In genomic region chr4:48268956-48269860, GRCh38 we compare ENCODE assay signal across 8 cellular contexts. TPM values are rescaled to one million over a fixed set of nuclear protein-coding genes. Genes with fewer than 3 reads are reported as not detected.
DNase-seq lines count a peak whose midpoint lies in the region; ATAC-seq and TF ChIP-seq lines count a peak whose summit lies in the region.

TSS of gene TEC (minus strand) at chr4:48269838. CDS start at chr4:48228614, 41,224 bp downstream.

- no peaks in the 10 kb centered on the region for H3K9me3 Mint-ChIP-seq in activated naive CD8-positive, alpha-beta T cell treated with anti-CD3 and anti-CD28 coated beads, Interleukin-2, amount 10 ng/mL, durations not matched to agents 7 days and 5 days

- H3K9me3 ChIP-seq in BLaER1 treated with 17β-estradiol and CSF1 and Interleukin-3, amounts not matched to agents 10 nM and 100 nM (replicated peaks in 1 of 11): peaks cover 0 to 18% (median 6%) of the 10 kb centered on the region in 11 experiments; a peak in 9 of 22 replicates
- no peaks in the 10 kb centered on the region; the same call in 1 of the 2 replicates for H3K9me3 ChIP-seq in PC-9 (ENCODE audit: insufficient read depth, low read depth)
- no peaks in the 10 kb centered on the region for H3K9me3 ChIP-seq in gastrocnemius medialis

- peaks cover 39% of the 10 kb centered on the region for H3K79me2 ChIP-seq in PC-9 (ENCODE audit: low read depth)

- H3K27ac Mint-ChIP-seq in activated naive CD8-positive, alpha-beta T cell treated with anti-CD3 and anti-CD28 coated beads, Interleukin-2, amount 10 ng/mL, durations not matched to agents 7 days and 5 days: peak within 1 kb of the TSS; percentile 89

- peaks cover 38 to 59% (median 53%) of the 10 kb centered on the region in 10 experiments for H3K4me1 ChIP-seq in BLaER1 treated with 17β-estradiol and CSF1 and Interleukin-3, amounts not matched to agents 10 nM and 100 nM
- H3K4me1 ChIP-seq in PC-9 (replicated peaks; ENCODE audit: insufficient read depth) (peaks cover 23% of the 10 kb centered on the region), gastrocnemius medialis (peaks cover 5% of the 10 kb centered on the region in 2 donors)

- no peaks in the 10 kb centered on the region for H3K9me2 ChIP-seq in PC-9 (ENCODE audit: insufficient read depth)

- CTCF ChIA-PET in PC-9 (lab: Charles Lee): no interaction called here

- TF ChIP-seq POLR2A in GM18951 (IDR thresholded peaks at IDR 0.05; ENCODE audit: extremely low read depth, insufficient read depth, insufficient read length) (peak; percentile 89), gastrocnemius medialis (IDR thresholded peaks at IDR 0.05) (peak; percentile 62 to 65)

- no peaks in the 10 kb centered on the region for H3K27me3 Mint-ChIP-seq in activated naive CD8-positive, alpha-beta T cell treated with anti-CD3 and anti-CD28 coated beads, Interleukin-2, amount 10 ng/mL, durations not matched to agents 7 days and 5 days

- H3F3A ChIP-seq in PC-9 (ENCODE audit: insufficient read depth, low read depth): peaks cover 26% of the 10 kb centered on the region

- intact Hi-C loops in PC-9 (cut with micrococcal nuclease; ENCODE audit: unreplicated experiment) (loop anchor here (1.0 to 5.0 kb wide), 3 partner anchors 73 to 357 kb away; partner anchors contain the start of genes NFXL1 and SLAIN2), gastrocnemius medialis (cut with DNase I; ENCODE audit: low total_unique reads) (loop anchor here (2.0 to 10.0 kb wide), 3 partner anchors 72 to 566 kb away; partner anchors contain the start of genes NFXL1, OCIAD1 and SLAIN2)

- POLR2A ChIA-PET in PC-9 (lab: Charles Lee; ENCODE audit: unreplicated experiment): interaction anchor here (0.5 kb wide), 1 partner anchor 177 kb away, joined by 26 read pairs; no protein-coding TSS in a partner anchor
- POLR2A ChIA-PET in activated naive CD8-positive, alpha-beta T cell treated with anti-CD3 and anti-CD28 coated beads, Interleukin-2, amount 10 ng/mL, durations not matched to agents 7 days and 5 days (lab: Charles Lee): no interaction called here

- peak within 1 kb of the TSS; percentile 76 to 97 (median 93) for H3K4me3 ChIP-seq in BLaER1 treated with 17β-estradiol and CSF1 and Interleukin-3, amounts not matched to agents 10 nM and 100 nM
- H3K4me3 ChIP-seq in PC-9: peak within 1 kb of the TSS; percentile 92
- H3K4me3 ChIP-seq in gastrocnemius medialis: peak within 1 kb of the TSS; percentile 92 to 100 (median 94)

- TSS peak; percentile 49 for BruUV-seq in PC-9 (replicated peaks; lab: Mats Ljungman, UMichigan)

- H4K20me1 ChIP-seq in BLaER1 treated with 17β-estradiol and CSF1 and Interleukin-3, amounts not matched to agents 10 nM and 100 nM: no peaks in the 10 kb centered on the region
- H4K20me1 ChIP-seq in PC-9 (ENCODE audit: insufficient read depth): no peaks in the 10 kb centered on the region

- peaks cover 20% of the 10 kb centered on the region for H3K4me1 Mint-ChIP-seq in activated naive CD8-positive, alpha-beta T cell treated with anti-CD3 and anti-CD28 coated beads, Interleukin-2, amount 10 ng/mL, durations not matched to agents 7 days and 5 days

- H2AFZ ChIP-seq in PC-9: peak within 1 kb of the TSS; percentile 97

- peaks cover 15% of the 10 kb centered on the region for H3K36me3 Mint-ChIP-seq in activated naive CD8-positive, alpha-beta T cell treated with anti-CD3 and anti-CD28 coated beads, Interleukin-2, amount 10 ng/mL, durations not matched to agents 7 days and 5 days

- peak within 1 kb of the TSS; percentile 82 to 94 (median 89) for H3K4me2 ChIP-seq in BLaER1 treated with 17β-estradiol and CSF1 and Interleukin-3, amounts not matched to agents 10 nM and 100 nM
- peak within 1 kb of the TSS; percentile 93 for H3K4me2 ChIP-seq in PC-9

- in situ Hi-C loops in GM18951 (cut with MboI; ENCODE audit: low sequenced_read_pairs, unreplicated experiment) (no loop called here), gastrocnemius medialis (cut with MboI; ENCODE audit: low sequenced_read_pairs in 4 of 4) (no loop called here)

- DNase-seq in PC-9: peak; percentile 69 to 74
- no peak for DNase-seq in activated naive CD8-positive, alpha-beta T cell treated with anti-CD3 and anti-CD28 coated beads, Interleukin-2, amount 10 ng/mL, durations not matched to agents 7 days and 5 days
- DNase-seq in hepatic stellate cell (ENCODE audit: low spot score): peak; percentile 19
- peak; percentile 32 to 59 for DNase-seq in gastrocnemius medialis
- DNase-seq in pons (ENCODE audit: low spot score): no peak

- peak within 1 kb of the TSS; percentile 70 to 90 (median 82) for H3K27ac ChIP-seq in BLaER1 treated with 17β-estradiol and CSF1 and Interleukin-3, amounts not matched to agents 10 nM and 100 nM
- H3K27ac ChIP-seq in PC-9 (peak within 1 kb of the TSS; percentile 97), gastrocnemius medialis (peak within 1 kb of the TSS; percentile 88 to 94 (median 92))

- H3K9ac ChIP-seq in BLaER1 treated with 17β-estradiol and CSF1 and Interleukin-3, amounts not matched to agents 10 nM and 100 nM: peak within 1 kb of the TSS; percentile 79 to 94 (median 87)

- no peaks in the 10 kb centered on the region for H3K27me3 ChIP-seq in BLaER1 treated with 17β-estradiol and CSF1 and Interleukin-3, amounts not matched to agents 10 nM and 100 nM
- H3K27me3 ChIP-seq in PC-9 (ENCODE audit: insufficient read depth, low read depth) (no peaks in the 10 kb centered on the region), gastrocnemius medialis (no peaks in the 10 kb centered on the region)

- TF ChIP-seq CTCF in PC-9 (conservative IDR thresholded peaks at IDR 0.05) (no peak), gastrocnemius medialis (IDR thresholded peaks at IDR 0.05 in 4 of 5, conservative IDR thresholded peaks at IDR 0.05 in 1 of 5) (no peak)

- ATAC-seq in HG03139 (IDR thresholded peaks at IDR 0.05; ENCODE audit: unreplicated experiment) (peak; percentile 18), gastrocnemius medialis (peak; percentile 68 to 72)
- ATAC-seq in activated naive CD8-positive, alpha-beta T cell treated with anti-CD3 and anti-CD28 coated beads, Interleukin-2, amount 10 ng/mL, durations not matched to agents 7 days and 5 days (ENCODE audit: low read depth): peak; percentile 58

- H3K36me3 ChIP-seq in BLaER1 treated with 17β-estradiol and CSF1 and Interleukin-3, amounts not matched to agents 10 nM and 100 nM: peaks cover 0 to 16% (median 8%) of the 10 kb centered on the region in 11 experiments; a peak in 9 of 22 replicates
- H3K36me3 ChIP-seq in PC-9 (ENCODE audit: low read depth): no peaks in the 10 kb centered on the region
- no peaks in the 10 kb centered on the region for H3K36me3 ChIP-seq in gastrocnemius medialis

- peak within 1 kb of the TSS; percentile 97 for H3K4me3 Mint-ChIP-seq in activated naive CD8-positive, alpha-beta T cell treated with anti-CD3 and anti-CD28 coated beads, Interleukin-2, amount 10 ng/mL, durations not matched to agents 7 days and 5 days

RNA-seq across cellular contexts. Expression of gene TEC, which starts in this region (rescaled TPM):
- total RNA-seq in PC-9 (2021): 6.2 and 6.6 TPM in 2 replicates
- total RNA-seq in activated naive CD8-positive, alpha-beta T cell treated with anti-CD3 and anti-CD28 coated beads, Interleukin-2, amount 10 ng/mL, durations not matched to agents 7 days and 5 days: 1 to 10 TPM; 4.2 TPM
- total RNA-seq in gastrocnemius medialis: 1 to 10 TPM in 2 of 4 donors, under 1 TPM in 2; 0.20 to 1.9 (median 1.1) TPM

Comparison
In these comparisons a context has a peak if more than half of its experiments do, and no peak if none do; other contexts are left out.
1. ATAC-seq: peak in every context shown above with its lines; median percentile 70 in gastrocnemius medialis; 58 in activated naive CD8-positive, alpha-beta T cell treated with anti-CD3 and anti-CD28 coated beads, Interleukin-2, amount 10 ng/mL, durations not matched to agents 7 days and 5 days; 18 in HG03139.
2. DNase-seq: peak in PC-9 (2 of 2), hepatic stellate cell (single experiment) and gastrocnemius medialis (2 of 2); none in activated naive CD8-positive, alpha-beta T cell treated with anti-CD3 and anti-CD28 coated beads, Interleukin-2, amount 10 ng/mL, durations not matched to agents 7 days and 5 days (single experiment) and pons (single experiment).
3. Peak in every context shown above with its lines, with median percentiles within 50 percentile points of each other: H3K27ac ChIP-seq and H3K4me3 ChIP-seq.